ENCODE assay signal across 13 cellular contexts in genomic region chr1:12553963-12554362, GRCh38.
DNase-seq lines count a peak whose midpoint lies in the region; ATAC-seq and TF ChIP-seq lines count a peak whose summit lies in the region.
"Had no signal": no experiment of that assay in that cellular context is flagged by ENCODE, and none has a peak within 500 bp of the region (broad histone marks: within the 10 kb centered on the region; RNA-seq: fewer than 3 reads in every experiment).

No MANE protein-coding gene starts in this region.

- peak overlapping the region; percentile 6 for H3K18ac ChIP-seq in neuronal stem cell (ENCODE audit: low read length)

- ATAC-seq in right cardiac atrium (no peak), Right ventricle myocardium inferior (no peak), HG02763 (IDR thresholded peaks at IDR 0.05; ENCODE audit: unreplicated experiment) (no peak), GM21723 (IDR thresholded peaks at IDR 0.05; ENCODE audit: unreplicated experiment) (no peak)
- ATAC-seq: left lung had no signal

- no peaks in the 10 kb centered on the region for H3K36me3 ChIP-seq in neuronal stem cell (replicated peaks in 1 of 2; ENCODE audit: control insufficient read depth in 2 of 2, insufficient read depth in 2 of 2, low read length in 2 of 2)
- H3K36me3 ChIP-seq in Peyer's patch = no peaks in the 10 kb centered on the region
- H3K36me3 ChIP-seq: left lung had no signal

- no peak overlapping the region for H2BK12ac ChIP-seq in neuronal stem cell (ENCODE audit: low read length)

- 78% methylated on average over 3 of the region's 3 CpGs for WGBS in right cardiac atrium
- WGBS in neuronal stem cell (ENCODE audit: extremely low coverage in 2 of 2, insufficient read length in 2 of 2, insufficient replicate concordance in 1 of 2), 2 donors = no CpG with 5 or more reads among the region's 3 CpGs

- no peak overlapping the region for H2BK120ac ChIP-seq in neuronal stem cell (ENCODE audit: low read depth, low read length)

- H3K9me3 ChIP-seq in right cardiac atrium (ENCODE audit: control insufficient read depth, low read length) (no peaks in the 10 kb centered on the region), neuronal stem cell (replicated peaks in 1 of 2; ENCODE audit: control insufficient read depth in 2 of 2, insufficient read depth in 1 of 2, low read depth in 1 of 2, low read length in 2 of 2) (peaks cover 0 to 2% of the 10 kb centered on the region in 2 donors), Peyer's patch (no peaks in the 10 kb centered on the region)
- H3K9me3 ChIP-seq: left lung had no signal

- no peak for TF ChIP-seq POLR2A in Peyer's patch (IDR thresholded peaks at IDR 0.05)

- H3K27ac Mint-ChIP-seq in chondrocyte (ENCODE audit: unreplicated experiment) = no peak overlapping the region
- H3K27ac Mint-ChIP-seq: activated CD4-positive, alpha-beta memory T cell treated with anti-CD3 and anti-CD28 coated beads for 36 hours had no signal

- no peaks in the 10 kb centered on the region for H3K79me1 ChIP-seq in neuronal stem cell (ENCODE audit: low read depth, low read length)

- no peaks in the 10 kb centered on the region for H3K27me3 Mint-ChIP-seq in chondrocyte (ENCODE audit: low read depth)
- H3K27me3 Mint-ChIP-seq: activated CD4-positive, alpha-beta memory T cell treated with anti-CD3 and anti-CD28 coated beads for 36 hours had no signal

- no peak overlapping the region for H3K4me2 ChIP-seq in neuronal stem cell (ENCODE audit: insufficient read depth, low read length, poor library complexity, severe bottlenecking)

- H3K36me3 Mint-ChIP-seq in chondrocyte (ENCODE audit: low read depth) = no peaks in the 10 kb centered on the region
- H3K36me3 Mint-ChIP-seq: activated CD4-positive, alpha-beta memory T cell treated with anti-CD3 and anti-CD28 coated beads for 36 hours had no signal

- no peak overlapping the region for H3K4me3 Mint-ChIP-seq in chondrocyte (ENCODE audit: unreplicated experiment)
- H3K4me3 Mint-ChIP-seq: activated CD4-positive, alpha-beta memory T cell treated with anti-CD3 and anti-CD28 coated beads for 36 hours had no signal

- H4K91ac ChIP-seq in neuronal stem cell (ENCODE audit: low read depth, low read length, poor library complexity) = no peak overlapping the region

- H3K27me3 ChIP-seq in right cardiac atrium (ENCODE audit: control insufficient read depth, insufficient read depth) = no peaks in the 10 kb centered on the region
- no peaks in the 10 kb centered on the region for H3K27me3 ChIP-seq in neuronal stem cell (ENCODE audit: control insufficient read depth in 3 of 3, insufficient read depth in 3 of 3, low read depth in 1 of 3, low read length in 3 of 3)
- no peaks in the 10 kb centered on the region for H3K27me3 ChIP-seq in Peyer's patch
- H3K27me3 ChIP-seq: left lung had no signal

- peaks cover 13% of the 10 kb centered on the region for H3K4me1 ChIP-seq in right cardiac atrium (ENCODE audit: control insufficient read depth, insufficient read depth, low read length)
- peaks cover 7 to 34% of the 10 kb centered on the region in 2 donors for H3K4me1 ChIP-seq in neuronal stem cell (ENCODE audit: control insufficient read depth in 2 of 2, insufficient read depth in 1 of 2, low read depth in 1 of 2, low read length in 2 of 2)
- peaks cover 0 to 24% (median 0%) of the 10 kb centered on the region in 4 donors for H3K4me1 ChIP-seq in Peyer's patch

- no peak overlapping the region for H2AFZ ChIP-seq in neuronal stem cell (ENCODE audit: low read length)

- H3K4me1 Mint-ChIP-seq in chondrocyte (ENCODE audit: low read depth) = peaks cover 61% of the 10 kb centered on the region

- H3K9ac ChIP-seq in neuronal stem cell (ENCODE audit: low read depth, low read length, poor library complexity) = peak overlapping the region; percentile 39

- H3K9me3 Mint-ChIP-seq in chondrocyte (ENCODE audit: low read depth) = no peaks in the 10 kb centered on the region
- H3K9me3 Mint-ChIP-seq: activated CD4-positive, alpha-beta memory T cell treated with anti-CD3 and anti-CD28 coated beads for 36 hours had no signal

- no peak overlapping the region for H4K8ac ChIP-seq in neuronal stem cell (ENCODE audit: low read depth, low read length)

- H2BK15ac ChIP-seq in neuronal stem cell (ENCODE audit: low read length) = no peak overlapping the region

- peak overlapping the region; percentile 12 for H3K23ac ChIP-seq in neuronal stem cell (ENCODE audit: low read depth, low read length, poor library complexity)

- H3K4ac ChIP-seq in neuronal stem cell (ENCODE audit: low read length) = no peak overlapping the region

- H3K4me3 ChIP-seq in right cardiac atrium (ENCODE audit: low read length) = no peak overlapping the region
- no peak overlapping the region for H3K4me3 ChIP-seq in neuronal stem cell (ENCODE audit: low read length in 2 of 2)
- no peak overlapping the region for H3K4me3 ChIP-seq in Peyer's patch
- H3K4me3 ChIP-seq: left lung had no signal

- intact Hi-C loops in right cardiac atrium (cut with DNase I) (loop anchor here in 1 of 4 donors (10.0 kb wide), 1 partner anchor 61 kb away; the partner anchor contains the start of gene DHRS3), Right ventricle myocardium inferior (cut with DNase I) (loop anchor here (5.0 kb wide), 2 partner anchors 42 to 63 kb away; partner anchors contain the start of gene DHRS3)

- TF ChIP-seq CTCF in chondrocyte (IDR thresholded peaks at IDR 0.05) = no peak
- no peak for TF ChIP-seq CTCF in Peyer's patch (IDR thresholded peaks at IDR 0.05)

- no peak overlapping the region for H2BK5ac ChIP-seq in neuronal stem cell (ENCODE audit: low read length)

- H2AK5ac ChIP-seq in neuronal stem cell (ENCODE audit: low read depth, low read length) = peak overlapping the region; percentile 99

- no peak overlapping the region for H3K14ac ChIP-seq in neuronal stem cell (ENCODE audit: low read length)

- DNase-seq in right cardiac atrium = peak in 1 of 3 donors; percentile 18
- no peak for DNase-seq in Right ventricle myocardium inferior (ENCODE audit: missing footprints)
- peak; percentile 10 for DNase-seq in chondrocyte (ENCODE audit: low spot score)
- DNase-seq in neuronal stem cell (ENCODE audit: low spot score) = no peak
- no peak for DNase-seq in Peyer's patch
- no peak for DNase-seq in NCI-H1105 (lab: John Stamatoyannopoulos, UW)
- DNase-seq: activated CD4-positive, alpha-beta memory T cell treated with anti-CD3 and anti-CD28 coated beads for 36 hours; activated gamma-delta T cell treated with Interleukin-2 at 50 U/mL for 16 hours; occipital lobe; T1000 had no signal

- H3K27ac ChIP-seq in right cardiac atrium (ENCODE audit: low read length) (peak overlapping the region; percentile 37), neuronal stem cell (replicated peaks; ENCODE audit: low read length) (no peak overlapping the region), Peyer's patch (peak overlapping the region in 1 of 4 donors; percentile 39)
- H3K27ac ChIP-seq: left lung had no signal
